ENCODE assay signal across 8 cellular contexts in genomic region chr16:30660424-30661251, GRCh38. TPM values are rescaled to one million over a fixed set of nuclear protein-coding genes. Genes with fewer than 3 reads are reported as not detected.
DNase-seq lines count a peak whose midpoint lies in the region; ATAC-seq, FAIRE-seq and TF ChIP-seq lines count a peak whose summit lies in the region.
"Had no signal": no experiment of that assay in that cellular context is flagged by ENCODE, and none has a peak within 500 bp of the region (broad histone marks: within the 10 kb centered on the region; RNA-seq: fewer than 3 reads in every experiment).

No MANE protein-coding gene starts in this region.

- no peaks in the 10 kb centered on the region for H3K9me3 ChIP-seq in H1 (ENCODE audit: insufficient read depth in 2 of 2, low read depth in 1 of 2, low read length in 1 of 2)

- no peak overlapping the region for H2BK12ac ChIP-seq in H1 (ENCODE audit: low read depth, low read length)

- no peak overlapping the region for H2BK120ac ChIP-seq in H1 (replicated peaks; ENCODE audit: low read depth, low read length)

- no peak overlapping the region for H4K91ac ChIP-seq in H1 (replicated peaks; ENCODE audit: insufficient read length, low read length)

- H3K79me1 ChIP-seq in H1 (ENCODE audit: low read depth, low read length), result no peaks in the 10 kb centered on the region

- TF ChIP-seq EP300 in H1 (IDR thresholded peaks at IDR 0.05; ENCODE audit: borderline replicate concordance in 1 of 2, low read depth in 2 of 2, low read length in 2 of 2), result no peak

- no peak for ATAC-seq in GM18907 (IDR thresholded peaks at IDR 0.05; ENCODE audit: unreplicated experiment)
- ATAC-seq in GM18873 (IDR thresholded peaks at IDR 0.05; ENCODE audit: low FRiP score, unreplicated experiment), result no peak

- no peak overlapping the region for H2AK5ac ChIP-seq in H1 (ENCODE audit: low read depth, low read length)

- H3K4ac ChIP-seq in H1 (replicated peaks; ENCODE audit: insufficient read length, low read depth, low read length), result no peak overlapping the region

- H4K20me1 ChIP-seq in H1 (replicated peaks in 1 of 2; ENCODE audit: control insufficient read depth in 1 of 2, insufficient read depth in 2 of 2, low read length in 2 of 2), result peaks cover 14 to 45% of the 10 kb centered on the region in 2 experiments

- H2BK5ac ChIP-seq in H1 (ENCODE audit: low read depth, low read length), result no peak overlapping the region

- no peak overlapping the region for H3K23ac ChIP-seq in H1 (ENCODE audit: insufficient read length)

- H3K18ac ChIP-seq in H1 (ENCODE audit: extremely low read depth, low read length), result no peak overlapping the region

- no peak overlapping the region for H3K56ac ChIP-seq in H1 (replicated peaks; ENCODE audit: insufficient read length, low read depth, low read length)

- H2BK20ac ChIP-seq in H1 (ENCODE audit: low read length), result no peak overlapping the region

- H3K79me2 ChIP-seq in H1 (ENCODE audit: control insufficient read depth in 1 of 2, insufficient read depth in 2 of 2, low read length in 2 of 2), result no peaks in the 10 kb centered on the region

- WGBS in H1 (ENCODE audit: extremely low coverage in 1 of 2, insufficient coverage in 1 of 2, insufficient read length in 1 of 2, insufficient replicate concordance in 2 of 2, low coverage in 1 of 2, low lambda C conversion rate in 2 of 2, missing lambda C conversion rate in 1 of 2), 2 experiments, result 82% methylated on average over 21 of the region's 21 CpGs; no CpG with 5 or more reads in 1 of the 2 experiments

- no peak overlapping the region for H4K5ac ChIP-seq in H1 (ENCODE audit: insufficient read length, low read depth, low read length)

- CTCF ChIA-PET in H1 (lab: Charles Lee; ENCODE audit: partially characterized antibody), result interaction anchor here (1.1 to 2.6 kb wide), 5 partner anchors 12 to 37 kb away, joined by 3 to 10 read pairs (median 5); no protein-coding TSS in a partner anchor

- no peaks in the 10 kb centered on the region for H3K27me3 Mint-ChIP-seq in IgD-negative memory B cell
- H3K27me3 Mint-ChIP-seq in progenitor cell of endocrine pancreas, result no peaks in the 10 kb centered on the region

- TF ChIP-seq RAD21 in H1 (IDR thresholded peaks at IDR 0.05 in 1 of 2, conservative IDR thresholded peaks at IDR 0.05 in 1 of 2; ENCODE audit: low read depth in 2 of 2, low read length in 2 of 2), result no peak

- H3K27ac Mint-ChIP-seq in IgD-negative memory B cell, result peak overlapping the region; percentile 95 to 99 (median 96)
- H3K27ac Mint-ChIP-seq in progenitor cell of endocrine pancreas, result peak overlapping the region; percentile 60

- no peak overlapping the region for H2AFZ ChIP-seq in H1 (ENCODE audit: low read length)

- no peak overlapping the region for H3K9ac ChIP-seq in H1 (replicated peaks in 1 of 4; ENCODE audit: extremely low read depth in 1 of 4, low read depth in 3 of 4, low read length in 3 of 4)

- no peak overlapping the region for H3K14ac ChIP-seq in H1 (ENCODE audit: insufficient read length)

- TF ChIP-seq CTCF in H1 (IDR thresholded peaks at IDR 0.05; ENCODE audit: control extremely low read depth in 1 of 3, insufficient read depth in 1 of 3, low read depth in 1 of 3, low read length in 3 of 3) (no peak), progenitor cell of endocrine pancreas (IDR thresholded peaks at IDR 0.05; ENCODE audit: unreplicated experiment) (no peak)

- H3K4me1 Mint-ChIP-seq in IgD-negative memory B cell, result peaks cover 22 to 34% (median 24%) of the 10 kb centered on the region in 3 donors
- H3K4me1 Mint-ChIP-seq in progenitor cell of endocrine pancreas (ENCODE audit: low read depth), result peaks cover 16% of the 10 kb centered on the region

- TF ChIP-seq POLR2A in H1 (IDR thresholded peaks at IDR 0.05; ENCODE audit: control extremely low read depth in 1 of 2, low read depth in 2 of 2, low read length in 2 of 2), result no peak

- DNase-seq in activated CD4-positive, alpha-beta T cell treated with anti-CD3 and anti-CD28 coated beads, Interleukin-2, amount 50 U/mL, for 48 hours, result peak; percentile 80 to 86
- DNase-seq in H1 (ENCODE audit: low read depth in 1 of 2, low spot score in 2 of 2) (no peak), progenitor cell of endocrine pancreas (ENCODE audit: low spot score, unreplicated experiment) (no peak), mesenteric fat pad (ENCODE audit: low spot score) (no peak)

- peaks cover 2 to 50% (median 29%) of the 10 kb centered on the region in 4 experiments for H3K27me3 ChIP-seq in H1 (replicated peaks in 1 of 4; ENCODE audit: control insufficient read depth in 3 of 4, extremely low read depth in 1 of 4, insufficient read depth in 3 of 4, low read length in 3 of 4)

- peak overlapping the region; percentile 69 to 71; a peak in 3 of 4 replicates for H3K4me2 ChIP-seq in H1 (ENCODE audit: insufficient read depth in 1 of 2, low read depth in 2 of 2, low read length in 2 of 2)

- peaks cover 2 to 13% (median 6%) of the 10 kb centered on the region in 4 experiments; a peak in 6 of 7 replicates for H3K4me1 ChIP-seq in H1 (replicated peaks in 1 of 4; ENCODE audit: control insufficient read depth in 3 of 4, insufficient read depth in 4 of 4, low read length in 3 of 4)

- H2BK15ac ChIP-seq in H1 (ENCODE audit: low read length), result no peak overlapping the region

- H3K9me3 Mint-ChIP-seq in IgD-negative memory B cell, result no peaks in the 10 kb centered on the region
- H3K9me3 Mint-ChIP-seq in progenitor cell of endocrine pancreas (ENCODE audit: low read depth), result no peaks in the 10 kb centered on the region

- H3K36me3 ChIP-seq in H1 (ENCODE audit: control insufficient read depth in 2 of 4, insufficient read depth in 4 of 4, low read length in 3 of 4), result peaks cover 0 to 11% (median 2%) of the 10 kb centered on the region in 4 experiments; a peak in 4 of 8 replicates

- POLR2A ChIA-PET in H1 (lab: Charles Lee; ENCODE audit: partially characterized antibody), result interaction anchor here (1.1 to 3.2 kb wide), 3 partner anchors 9 to 36 kb away, joined by 4 to 14 read pairs (median 11); no protein-coding TSS in a partner anchor

- H3K23me2 ChIP-seq in H1 (ENCODE audit: low read depth, low read length), result peaks cover 12% of the 10 kb centered on the region; the same call in 1 of the 2 replicates

- peak overlapping the region; percentile 88 to 93 (median 92) for H3K4me3 Mint-ChIP-seq in IgD-negative memory B cell
- peak overlapping the region; percentile 75 for H3K4me3 Mint-ChIP-seq in progenitor cell of endocrine pancreas (ENCODE audit: low read depth)

- H3K4me3 ChIP-seq in H1 (ENCODE audit: extremely low read depth in 1 of 4, insufficient read depth in 2 of 4, low read depth in 3 of 4, low read length in 4 of 4), result peak overlapping the region in 2 of 4 experiments; percentile 72 to 96; a peak in 2 of 8 replicates

- no peak for FAIRE-seq in H1 (lab: Jason Lieb, UNC)
- FAIRE-seq: islet of Langerhans had no signal

- H4K8ac ChIP-seq in H1 (ENCODE audit: extremely low read depth, insufficient read depth, low read length), result no peak overlapping the region

- no peak overlapping the region for H3K27ac ChIP-seq in H1 (ENCODE audit: low read depth, low read length)

- H3K36me3 Mint-ChIP-seq in IgD-negative memory B cell (peaks cover 1% of the 10 kb centered on the region), progenitor cell of endocrine pancreas (ENCODE audit: insufficient read depth) (peaks cover 22% of the 10 kb centered on the region)

RNA-seq across cellular contexts. Expression of gene FBRS, which starts 2.4 kb away (rescaled TPM):
- polyA plus RNA-seq in IgD-negative memory B cell (7.1 TPM), H1 (2011; rRNA removed) (2.4 and 3.8 TPM in 2 replicates)
- total RNA-seq in H1 (2021; fragmentation: NEBNext Ultra II Directional; extraction: Animal tissue kit (Norgen Biotek cat#: 25700)), result 12.9 and 13.9 TPM in 2 replicates
- polyA plus RNA-seq in H1 (2011; cell fraction: cytosol; rRNA removed), result 2.2 TPM
- polyA plus RNA-seq in H1 (2011; cell fraction: nucleus; rRNA removed), result 20.7 TPM
- 7.4 to 11.7 TPM (median 9.5 TPM) in 4 replicates for polyA plus RNA-seq in H1 (2012, experiment 1 of 2)
- polyA plus RNA-seq in H1 (2012, experiment 2 of 2), result 6.9 TPM
- polyA plus RNA-seq in H1 (2013, experiment 1 of 2), result 9.1 TPM
- polyA plus RNA-seq in H1 (2013, experiment 2 of 2), result 8.2 TPM
- 2.0 and 3.6 TPM in 2 replicates for polyA minus RNA-seq in H1 (2011; rRNA and poly(A)+ RNA removed)
- polyA minus RNA-seq in H1 (2011; cell fraction: cytosol; rRNA and poly(A)+ RNA removed), result 4.8 TPM
- polyA minus RNA-seq in H1 (2011; cell fraction: nucleus; rRNA and poly(A)+ RNA removed), result 11.5 TPM
- total RNA-seq in progenitor cell of endocrine pancreas (75.3 and 91.1 TPM in 2 replicates), mesenteric fat pad (46.2 TPM)

RNA-seq across cellular contexts. Expression of gene PRR14, which starts 9.9 kb away (rescaled TPM):
- polyA plus RNA-seq in IgD-negative memory B cell, result 27.6 TPM
- 16.1 and 18.9 TPM in 2 replicates for total RNA-seq in H1 (2021; fragmentation: NEBNext Ultra II Directional; extraction: Animal tissue kit (Norgen Biotek cat#: 25700))
- polyA plus RNA-seq in H1 (2011; rRNA removed), result 3.6 and 8.7 TPM in 2 replicates
- polyA plus RNA-seq in H1 (2011; cell fraction: cytosol; rRNA removed), result 2.8 TPM
- polyA plus RNA-seq in H1 (2011; cell fraction: nucleus; rRNA removed), result 13.6 TPM
- polyA plus RNA-seq in H1 (2012, experiment 1 of 2), result 10.6 to 13.7 TPM (median 12.0 TPM) in 4 replicates
- polyA plus RNA-seq in H1 (2012, experiment 2 of 2), result 11.9 TPM
- polyA plus RNA-seq in H1 (2013, experiment 1 of 2), result 17.6 TPM
- 17.2 TPM for polyA plus RNA-seq in H1 (2013, experiment 2 of 2)
- polyA minus RNA-seq in H1 (2011; rRNA and poly(A)+ RNA removed), result 1.1 and 2.8 TPM in 2 replicates
- polyA minus RNA-seq in H1 (2011; cell fraction: cytosol; rRNA and poly(A)+ RNA removed), result 5.3 TPM
- polyA minus RNA-seq in H1 (2011; cell fraction: nucleus; rRNA and poly(A)+ RNA removed), result 10.0 TPM
- 57.6 and 58.7 TPM in 2 replicates for total RNA-seq in progenitor cell of endocrine pancreas
- total RNA-seq in mesenteric fat pad, result 36.9 TPM

RNA-seq across cellular contexts. Expression of gene SRCAP, which starts 38.3 kb away (rescaled TPM):
- 32.6 TPM for polyA plus RNA-seq in IgD-negative memory B cell
- 54.3 and 58.7 TPM in 2 replicates for total RNA-seq in H1 (2021; fragmentation: NEBNext Ultra II Directional; extraction: Animal tissue kit (Norgen Biotek cat#: 25700))
- 5.5 and 9.5 TPM in 2 replicates for polyA plus RNA-seq in H1 (2011; rRNA removed)
- polyA plus RNA-seq in H1 (2011; cell fraction: cytosol; rRNA removed), result 2.4 TPM
- polyA plus RNA-seq in H1 (2011; cell fraction: nucleus; rRNA removed), result 16.9 TPM
- 12.7 to 20.6 TPM (median 16.9 TPM) in 4 replicates for polyA plus RNA-seq in H1 (2012, experiment 1 of 2)
- polyA plus RNA-seq in H1 (2012, experiment 2 of 2), result 8.1 TPM
- 18.2 TPM for polyA plus RNA-seq in H1 (2013, experiment 1 of 2)
- 16.0 TPM for polyA plus RNA-seq in H1 (2013, experiment 2 of 2)
- polyA minus RNA-seq in H1 (2011; rRNA and poly(A)+ RNA removed), result 11.7 and 17.0 TPM in 2 replicates
- polyA minus RNA-seq in H1 (2011; cell fraction: cytosol; rRNA and poly(A)+ RNA removed), result 19.4 TPM
- polyA minus RNA-seq in H1 (2011; cell fraction: nucleus; rRNA and poly(A)+ RNA removed), result 27.4 TPM
- total RNA-seq in progenitor cell of endocrine pancreas, result 103 and 104 TPM in 2 replicates
- total RNA-seq in mesenteric fat pad, result 59.7 TPM

RNA-seq across cellular contexts. Expression of gene ZNF689, which starts 50.4 kb away (rescaled TPM):
- polyA plus RNA-seq in IgD-negative memory B cell (12.8 TPM), H1 (2011; rRNA removed) (15.3 and 19.0 TPM in 2 replicates)
- total RNA-seq in H1 (2021; fragmentation: NEBNext Ultra II Directional; extraction: Animal tissue kit (Norgen Biotek cat#: 25700)), result 14.2 and 14.3 TPM in 2 replicates
- polyA plus RNA-seq in H1 (2011; cell fraction: cytosol; rRNA removed), result 12.5 TPM
- 10.7 TPM for polyA plus RNA-seq in H1 (2011; cell fraction: nucleus; rRNA removed)
- 9.2 to 11.6 TPM (median 11.0 TPM) in 4 replicates for polyA plus RNA-seq in H1 (2012, experiment 1 of 2)
- polyA plus RNA-seq in H1 (2012, experiment 2 of 2), result 15.1 TPM
- polyA plus RNA-seq in H1 (2013, experiment 1 of 2), result 9.9 TPM
- polyA plus RNA-seq in H1 (2013, experiment 2 of 2), result 9.7 TPM
- polyA minus RNA-seq in H1 (2011; rRNA and poly(A)+ RNA removed), result 14.8 and 15.0 TPM in 2 replicates
- polyA minus RNA-seq in H1 (2011; cell fraction: cytosol; rRNA and poly(A)+ RNA removed), result 24.1 TPM
- 9.4 TPM for polyA minus RNA-seq in H1 (2011; cell fraction: nucleus; rRNA and poly(A)+ RNA removed)
- total RNA-seq in progenitor cell of endocrine pancreas (23.3 and 24.5 TPM in 2 replicates), mesenteric fat pad (5.9 TPM)

Comparison
In these comparisons a context has a peak if more than half of its experiments do, and no peak if none do; other contexts are left out.
1. DNase-seq: peak in activated CD4-positive, alpha-beta T cell treated with anti-CD3 and anti-CD28 coated beads, Interleukin-2, amount 50 U/mL, for 48 hours (2 of 2); none in H1 (0 of 2), progenitor cell of endocrine pancreas (single experiment) and mesenteric fat pad (single experiment).